In genomic region chr1:44139565-44139964, GRCh38 we compare ENCODE assay signal across 5 cellular contexts. TPM values are rescaled to one million over a fixed set of nuclear protein-coding genes. Genes with fewer than 3 reads are reported as not detected.
"Had no signal": no experiment of that assay in that cellular context is flagged by ENCODE, and none has a peak within 500 bp of the region (broad histone marks: within the 10 kb centered on the region; RNA-seq: fewer than 3 reads in every experiment).

No MANE protein-coding gene starts in this region.

RNA-seq across cellular contexts. Expression of gene KLF18, which starts 1.9 kb away (rescaled TPM):
- total RNA-seq: HepG2, HT-29, HT1080, IMR-90 had no signal
- polyA plus RNA-seq: HepG2, IgD-negative memory B cell, IMR-90 had no signal

RNA-seq across cellular contexts. Expression of gene KLF17, which starts 20.9 kb away (rescaled TPM):
- total RNA-seq: HepG2, HT-29 had no signal
- polyA plus RNA-seq: HepG2, IgD-negative memory B cell had no signal
